Comparison of ENCODE assay signal across 17 cellular contexts in genomic region chr7:97021443-97022261, GRCh38. TPM values are rescaled to one million over a fixed set of nuclear protein-coding genes. Genes with fewer than 3 reads are reported as not detected.
DNase-seq lines count a peak whose midpoint lies in the region; ATAC-seq, FAIRE-seq and TF ChIP-seq lines count a peak whose summit lies in the region.
"Had no signal": no experiment of that assay in that cellular context is flagged by ENCODE, and none has a peak within 500 bp of the region (broad histone marks: within the 10 kb centered on the region; RNA-seq: fewer than 3 reads in every experiment).

No MANE protein-coding gene starts in this region.

- H3K9ac ChIP-seq in endothelial cell of umbilical vein (replicated peaks; ENCODE audit: extremely low read depth, insufficient read depth, low read length) (no peak overlapping the region), trophoblast cell (ENCODE audit: low read length) (peak overlapping the region; percentile 56)
- H3K9ac ChIP-seq: GM23248 had no signal

- peaks cover 98% of the 10 kb centered on the region in 2 experiments for H3K27me3 ChIP-seq in endothelial cell of umbilical vein (ENCODE audit: control insufficient read depth in 2 of 2, insufficient read depth in 2 of 2, low read length in 2 of 2)
- no peaks in the 10 kb centered on the region for H3K27me3 ChIP-seq in trophoblast cell (ENCODE audit: insufficient read depth, low read length)

- H3K4me3 ChIP-seq in endothelial cell of umbilical vein (replicated peaks in 1 of 3; ENCODE audit: insufficient read depth in 1 of 3, low read depth in 1 of 3, low read length in 3 of 3), result no peak overlapping the region
- H3K4me3 ChIP-seq in trophoblast cell (ENCODE audit: low read depth, low read length), result peak overlapping the region; percentile 63
- H3K4me3 ChIP-seq: A549, GM23248 had no signal

- peaks cover 95% of the 10 kb centered on the region for H3K27me3 Mint-ChIP-seq in T-helper 1 cell treated with Interleukin-12 subunit alpha and Interleukin-12 subunit beta and Interleukin-4 antibody, amounts not matched to agents 30 μg/mL and 1 μg/mL, for 36 hours (ENCODE audit: low read depth)

- POLR2A ChIA-PET in endothelial cell of umbilical vein (lab: Charles Lee), result no interaction called here

- no peak overlapping the region for H3K23ac ChIP-seq in trophoblast cell (ENCODE audit: low read length)

- H3K9me3 ChIP-seq in endothelial cell of umbilical vein (replicated peaks; ENCODE audit: control insufficient read depth, insufficient read depth, low read length) (no peaks in the 10 kb centered on the region), trophoblast cell (ENCODE audit: insufficient read depth, low read depth, low read length) (no peaks in the 10 kb centered on the region)
- H3K9me3 ChIP-seq: A549, right atrium auricular region, tibial artery had no signal

- H2BK5ac ChIP-seq in trophoblast cell (ENCODE audit: low read depth, low read length, poor library complexity), result peak overlapping the region; percentile 52

- no CpG with 5 or more reads among the region's 55 CpGs for WGBS in trophoblast cell (ENCODE audit: extremely low coverage, insufficient coverage, insufficient read length)

- ATAC-seq in GM21381 (IDR thresholded peaks at IDR 0.05; ENCODE audit: unreplicated experiment) (no peak), HG03378 (IDR thresholded peaks at IDR 0.05; ENCODE audit: unreplicated experiment) (no peak)
- ATAC-seq: A549 had no signal

- no peaks in the 10 kb centered on the region for H4K20me1 ChIP-seq in endothelial cell of umbilical vein (replicated peaks; ENCODE audit: control insufficient read depth, extremely low read depth, insufficient read depth, low read length)

- intact Hi-C loops in endothelial cell of umbilical vein (cut with micrococcal nuclease), result loop anchor here (2.0 to 10.0 kb wide), 2 partner anchors 15 to 347 kb away; no protein-coding TSS in a partner anchor

- peaks cover 36% of the 10 kb centered on the region for H3K79me1 ChIP-seq in trophoblast cell (ENCODE audit: low read length)

- H3K4ac ChIP-seq in trophoblast cell (ENCODE audit: low read depth, low read length), result peak overlapping the region; percentile 16

- H3K27ac Mint-ChIP-seq in T-helper 1 cell treated with Interleukin-12 subunit alpha and Interleukin-12 subunit beta and Interleukin-4 antibody, amounts not matched to agents 30 μg/mL and 1 μg/mL, for 36 hours, result peak overlapping the region; percentile 70

- no peaks in the 10 kb centered on the region for H3K9me1 ChIP-seq in endothelial cell of umbilical vein (replicated peaks; ENCODE audit: control insufficient read depth, extremely low read depth, insufficient read depth, low read length)

- no peak for TF ChIP-seq POLR2A in endothelial cell of umbilical vein (IDR thresholded peaks at IDR 0.05; ENCODE audit: low read depth, low read length)

- peak overlapping the region; percentile 80 for H3K18ac ChIP-seq in trophoblast cell (ENCODE audit: low read length)

- no peaks in the 10 kb centered on the region for H3K4me1 ChIP-seq in endothelial cell of umbilical vein (ENCODE audit: control insufficient read depth, extremely low read depth, insufficient read depth, low read length)
- H3K4me1 ChIP-seq in trophoblast cell (ENCODE audit: control insufficient read depth in 1 of 2, insufficient read depth in 2 of 2, low read length in 2 of 2), result peaks cover 36 to 51% of the 10 kb centered on the region in 2 experiments

- peak overlapping the region; percentile 45 for H4K12ac ChIP-seq in trophoblast cell (ENCODE audit: low read depth, low read length)

- no peak overlapping the region for H2BK12ac ChIP-seq in trophoblast cell (ENCODE audit: low read length)

- peak overlapping the region; percentile 50 for H4K91ac ChIP-seq in trophoblast cell (ENCODE audit: low read depth, low read length)

- peak overlapping the region; percentile 29 for H3K14ac ChIP-seq in trophoblast cell (ENCODE audit: low read length)

- FAIRE-seq in endothelial cell of umbilical vein (lab: Jason Lieb, UNC), result no peak
- FAIRE-seq: A549, D721Med had no signal

- H3K36me3 ChIP-seq in endothelial cell of umbilical vein (ENCODE audit: control insufficient read depth in 2 of 2, extremely low read depth in 1 of 2, insufficient read depth in 2 of 2, low read length in 2 of 2) (no peaks in the 10 kb centered on the region), trophoblast cell (ENCODE audit: control insufficient read depth in 1 of 2, insufficient read depth in 2 of 2, low read length in 2 of 2) (peaks cover 10 to 11% of the 10 kb centered on the region in 2 experiments)
- H3K36me3 ChIP-seq: right atrium auricular region, tibial artery had no signal

- DNase-seq in T-helper 1 cell, result no peak
- peak; percentile 65 for DNase-seq in HuH-7 (ENCODE audit: low spot score)
- DNase-seq in endothelial cell of umbilical vein (ENCODE audit: low read depth, low spot score), result no peak
- peak; percentile 88 to 89 for DNase-seq in trophoblast cell
- no peak for DNase-seq in NCI-H748 treated with DMSO at 0.1 percent for 48 hours (lab: John Stamatoyannopoulos, UW)
- DNase-seq: GM23248, hippocampal formation, midbrain, NCI-H524, tibial artery had no signal

- no peak for TF ChIP-seq CTCF in endothelial cell of umbilical vein (IDR thresholded peaks at IDR 0.05; ENCODE audit: extremely low read depth in 1 of 2, insufficient read depth in 1 of 2, low read depth in 1 of 2, low read length in 2 of 2)

- BruUV-seq in endothelial cell of umbilical vein (replicated peaks; lab: Mats Ljungman, UMichigan), result no TSS peak

- H2BK120ac ChIP-seq in trophoblast cell (ENCODE audit: insufficient read depth, low read length, poor library complexity), result peak overlapping the region; percentile 35

- peak overlapping the region; percentile 18 for H2AK5ac ChIP-seq in trophoblast cell (ENCODE audit: low read length)

- no peaks in the 10 kb centered on the region for H3K9me3 Mint-ChIP-seq in T-helper 1 cell treated with Interleukin-12 subunit alpha and Interleukin-12 subunit beta and Interleukin-4 antibody, amounts not matched to agents 30 μg/mL and 1 μg/mL, for 36 hours

- H3K4me3 Mint-ChIP-seq in T-helper 1 cell treated with Interleukin-12 subunit alpha and Interleukin-12 subunit beta and Interleukin-4 antibody, amounts not matched to agents 30 μg/mL and 1 μg/mL, for 36 hours, result no peak overlapping the region

- H3K79me2 ChIP-seq in endothelial cell of umbilical vein (ENCODE audit: control insufficient read depth, insufficient read depth, low read length), result no peaks in the 10 kb centered on the region
- H3K79me2 ChIP-seq in trophoblast cell (ENCODE audit: control insufficient read depth, insufficient read depth, low read length, poor library complexity), result peaks cover 16% of the 10 kb centered on the region

- H3K27ac ChIP-seq in endothelial cell of umbilical vein (ENCODE audit: insufficient read depth, low read depth, low read length) (no peak overlapping the region), trophoblast cell (ENCODE audit: low read depth, low read length) (peak overlapping the region; percentile 63)
- H3K27ac ChIP-seq: A549, GM23248, right atrium auricular region, tibial artery had no signal

- dilution Hi-C loops in endothelial cell of umbilical vein (cut with MboI; ENCODE audit: extremely low pct_ligation_motif_present, low sequenced_read_pairs), result no loop called here

- H4K8ac ChIP-seq in trophoblast cell (ENCODE audit: low read depth, low read length), result peak overlapping the region; percentile 37

- H3K4me2 ChIP-seq in endothelial cell of umbilical vein (ENCODE audit: insufficient read depth, low read length) (no peak overlapping the region), trophoblast cell (ENCODE audit: low read length) (peak overlapping the region; percentile 82)
- H3K4me2 ChIP-seq: A549 had no signal

- H2AFZ ChIP-seq in endothelial cell of umbilical vein (ENCODE audit: low read depth, low read length), result no peak overlapping the region
- H2AFZ ChIP-seq in trophoblast cell (ENCODE audit: insufficient read depth, low read length, poor library complexity), result peak overlapping the region; percentile 69
- H2AFZ ChIP-seq: GM23248 had no signal

- H3K4me1 Mint-ChIP-seq in T-helper 1 cell treated with Interleukin-12 subunit alpha and Interleukin-12 subunit beta and Interleukin-4 antibody, amounts not matched to agents 30 μg/mL and 1 μg/mL, for 36 hours (ENCODE audit: low read depth), result peaks cover 18% of the 10 kb centered on the region

- H3K36me3 Mint-ChIP-seq in T-helper 1 cell treated with Interleukin-12 subunit alpha and Interleukin-12 subunit beta and Interleukin-4 antibody, amounts not matched to agents 30 μg/mL and 1 μg/mL, for 36 hours (ENCODE audit: low read depth), result peaks cover 6% of the 10 kb centered on the region

- CTCF ChIA-PET in endothelial cell of umbilical vein (lab: Charles Lee), result interaction anchor here (0.5 to 2.0 kb wide), 4 partner anchors 946 to 1332 kb away, joined by 3 to 4 read pairs (median 3); no protein-coding TSS in a partner anchor

TF ChIP-seq in endothelial cell of umbilical vein, 7 proteins besides CTCF, POLR2A, EP300 and RAD21:
- TF ChIP-seq MYC (IDR thresholded peaks at IDR 0.05; ENCODE audit: low read depth, low read length), result no peak
- peak; percentile 73 for TF ChIP-seq EZH2 (IDR thresholded peaks at IDR 0.05; ENCODE audit: borderline replicate concordance, low read depth, low read length, severe bottlenecking)

RNA-seq across cellular contexts. Expression of gene DLX5, which starts 3.0 kb away (rescaled TPM):
- total RNA-seq in endothelial cell of umbilical vein, result not detected in 2 replicates
- polyA plus RNA-seq in endothelial cell of umbilical vein, result not detected in 2 replicates
- not detected in 2 replicates for polyA plus RNA-seq in endothelial cell of umbilical vein (2011; cell fraction: cytosol; rRNA removed)
- not detected in 2 replicates for polyA plus RNA-seq in endothelial cell of umbilical vein (2011; cell fraction: nucleus; rRNA removed)
- polyA plus RNA-seq in endothelial cell of umbilical vein (2012), result not detected in 2 replicates
- polyA minus RNA-seq in endothelial cell of umbilical vein, result not detected in 2 replicates
- not detected for polyA minus RNA-seq in endothelial cell of umbilical vein (2011; cell fraction: cytosol; rRNA and poly(A)+ RNA removed)
- not detected in 2 replicates for polyA minus RNA-seq in endothelial cell of umbilical vein (2011; cell fraction: nucleus; rRNA and poly(A)+ RNA removed)
- polyA plus RNA-seq in trophoblast cell (2013), result 71.1 and 72.5 TPM in 2 replicates
- total RNA-seq: epithelial cell of proximal tubule, GM23248, right atrium auricular region had no signal
- polyA plus RNA-seq: A549, GM23248 had no signal

RNA-seq across cellular contexts. Expression of gene DLX6, which starts 16.3 kb away (rescaled TPM):
- not detected in 2 replicates for total RNA-seq in endothelial cell of umbilical vein
- not detected in 2 replicates for polyA plus RNA-seq in endothelial cell of umbilical vein
- not detected in 2 replicates for polyA plus RNA-seq in endothelial cell of umbilical vein (2011; cell fraction: cytosol; rRNA removed)
- not detected in 2 replicates for polyA plus RNA-seq in endothelial cell of umbilical vein (2011; cell fraction: nucleus; rRNA removed)
- polyA plus RNA-seq in endothelial cell of umbilical vein (2012), result not detected in 2 replicates
- polyA minus RNA-seq in endothelial cell of umbilical vein, result not detected in 2 replicates
- not detected for polyA minus RNA-seq in endothelial cell of umbilical vein (2011; cell fraction: cytosol; rRNA and poly(A)+ RNA removed)
- polyA minus RNA-seq in endothelial cell of umbilical vein (2011; cell fraction: nucleus; rRNA and poly(A)+ RNA removed), result not detected in 2 replicates
- 8.0 and 8.6 TPM in 2 replicates for polyA plus RNA-seq in trophoblast cell (2013)
- total RNA-seq: epithelial cell of proximal tubule, GM23248, right atrium auricular region had no signal
- polyA plus RNA-seq: A549, GM23248 had no signal

Comparison
In these comparisons a context has a peak if more than half of its experiments do, and no peak if none do; other contexts are left out.
1. DNase-seq: peak in HuH-7 (single experiment) and trophoblast cell (2 of 2); none in T-helper 1 cell (0 of 5), endothelial cell of umbilical vein (single experiment) and NCI-H748 treated with DMSO at 0.1 percent for 48 hours (single experiment).